Comparison of ENCODE assay signal across 26 cellular contexts in the genomic region with DNA sequence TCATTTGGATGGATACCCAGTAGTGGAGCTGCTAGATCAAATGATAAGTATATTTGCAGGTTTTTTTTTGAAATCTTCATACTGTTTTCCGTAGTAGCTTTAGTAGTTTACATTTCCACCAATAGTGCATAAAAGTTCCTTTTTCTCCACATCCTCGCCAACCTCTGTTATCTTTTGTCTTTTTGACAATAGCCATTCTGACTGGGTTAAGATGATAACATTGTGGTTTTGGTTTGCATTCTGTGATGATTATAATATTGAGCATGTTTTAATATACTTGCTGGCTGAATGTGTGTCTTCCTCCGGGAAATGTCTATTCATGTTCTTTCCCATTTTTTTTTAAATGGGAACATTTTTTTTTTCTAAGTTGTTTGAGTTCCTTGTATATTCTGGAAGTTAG.
"Had no signal": no experiment of that assay in that cellular context is flagged by ENCODE, and none has a peak within 500 bp of the region (broad histone marks: within the 10 kb centered on the region; RNA-seq: fewer than 3 reads in every experiment).

No MANE protein-coding gene starts in this region.

- H3K4me3 ChIP-seq: cardiac muscle cell, SJSA1 had no signal

- H3K36me3 ChIP-seq: brain microvascular endothelial cell, cardiac muscle cell, SJSA1 had no signal

- H3K27me3 ChIP-seq: brain microvascular endothelial cell, cardiac muscle cell, SJSA1 had no signal

- H3K9me3 ChIP-seq: SJSA1 had no signal

- DNase-seq: activated CD4-positive, alpha-beta memory T cell treated with anti-CD3 and anti-CD28 coated beads for 36 hours; activated CD4-positive, alpha-beta T cell treated with anti-CD3 and anti-CD28 coated beads, Interleukin-2, amount 10 ng/mL, durations not matched to agents 7 days and 5 days; activated CD4-positive, CD25-positive, alpha-beta regulatory T cell; activated CD8-positive, alpha-beta memory T cell treated with anti-CD3 and anti-CD28 coated beads for 24 hours; activated effector memory CD4-positive, alpha-beta T cell treated with anti-CD3 and anti-CD28 coated beads, Interleukin-2, amount 50 U/mL, for 16 hours; activated naive CD4-positive, alpha-beta T cell treated with Interleukin-2 at 50 U/mL for 16 hours; activated naive CD8-positive, alpha-beta T cell treated with anti-CD3 and anti-CD28 coated beads, Interleukin-2, amount 50 U/mL, for 24 hours; activated T-cell treated with anti-CD3 and anti-CD28 coated beads, Interleukin-2, amount 50 U/mL, for 4 hours; amygdala; brain microvascular endothelial cell; Kasumi-1; KBM-7; NCI-H1048; NCI-H1436; NCI-H1694 treated with DMSO at 0.1 percent for 48 hours; NCI-H2029 treated with DMSO at 0.1 percent for 48 hours; NCI-H510A treated with DMSO at 0.1 percent for 48 hours; NCI-H69; NK-92 treated with Interleukin-12 subunit alpha and Interleukin-12 subunit beta, amount 100 ng/mL, for 24 hours; SHP77 had no signal

- ATAC-seq: activated naive CD4-positive, alpha-beta T cell treated with anti-CD3 and anti-CD28 coated beads, Interleukin-2, amount 50 U/mL, for 72 hours; activated naive CD8-positive, alpha-beta T cell treated with anti-CD3 and anti-CD28 coated beads, Interleukin-2, amount 50 U/mL, for 24 hours; activated T-cell treated with anti-CD3 and anti-CD28 coated beads, Interleukin-2, amount 50 U/mL, for 4 hours; SK-N-SH treated with all-trans-retinoic acid at 6 μM for 48 hours had no signal

- FAIRE-seq: RCC 7860 had no signal

- H3K27ac ChIP-seq: brain microvascular endothelial cell, cardiac muscle cell, SJSA1, VCaP had no signal
